ENCODE assay signal across 8 cellular contexts in the genomic region with DNA sequence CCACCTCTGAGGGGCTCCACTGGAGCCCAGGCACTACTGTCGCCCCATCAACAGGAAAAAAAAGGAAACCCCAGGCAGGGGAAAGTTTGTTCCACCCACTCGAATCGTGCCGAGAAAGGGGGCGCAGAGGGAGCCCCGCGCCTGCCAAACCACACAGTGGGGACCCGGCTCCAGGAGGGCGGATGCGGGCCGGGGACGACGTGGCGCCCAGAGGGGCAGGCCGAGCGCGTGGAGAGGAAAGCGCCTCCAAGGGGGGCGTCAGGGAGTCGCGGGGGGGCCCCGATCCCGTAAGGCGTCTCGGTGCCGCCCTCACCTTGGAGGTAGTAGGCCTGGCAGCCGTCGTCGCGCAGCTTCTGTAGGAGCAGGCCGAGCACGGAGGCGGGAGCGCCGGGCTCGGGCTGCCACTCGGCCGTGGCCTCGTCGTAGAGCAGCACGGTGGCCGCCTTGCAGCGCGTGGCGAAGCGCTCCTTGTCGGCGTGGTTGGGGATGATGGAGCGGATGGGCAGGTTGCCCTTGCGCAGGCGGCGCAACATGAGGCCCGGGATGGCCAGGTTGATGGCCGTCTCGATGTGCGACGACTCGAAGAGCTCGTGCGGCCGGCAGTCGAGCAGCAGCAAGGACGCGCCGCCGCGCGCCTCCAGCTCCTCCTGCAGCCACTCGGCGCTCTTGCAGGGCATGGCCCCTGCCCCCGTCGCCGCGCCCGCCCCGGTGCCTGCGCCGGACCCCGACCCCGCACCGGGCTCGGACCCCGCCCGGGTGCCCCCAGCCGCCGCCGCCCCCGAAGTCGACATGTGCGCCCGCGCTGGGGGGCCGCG. TPM values are rescaled to one million over a fixed set of nuclear protein-coding genes. Genes with fewer than 3 reads are reported as not detected.
DNase-seq lines count a peak whose midpoint lies in the region; ATAC-seq and TF ChIP-seq lines count a peak whose summit lies in the region.

No MANE protein-coding gene starts in this region.

- H3K4me1 ChIP-seq in hepatocyte (ENCODE audit: insufficient read depth) (peaks cover 19% of the 10 kb centered on the region), skeletal muscle satellite cell (ENCODE audit: control insufficient read depth, insufficient read depth, low read length) (peaks cover 39% of the 10 kb centered on the region)

- no peaks in the 10 kb centered on the region for H3K9me3 ChIP-seq in SK-N-MC (ENCODE audit: low read depth, low read length)
- H3K9me3 ChIP-seq in hepatocyte (ENCODE audit: low read depth): no peaks in the 10 kb centered on the region
- H3K9me3 ChIP-seq in skeletal muscle satellite cell (replicated peaks; ENCODE audit: low read length): no peaks in the 10 kb centered on the region

- peaks cover 25% of the 10 kb centered on the region for H4K20me1 ChIP-seq in hepatocyte (ENCODE audit: insufficient read depth, poor library complexity, severe bottlenecking)

- under 1% methylated on average over 54 of the region's 94 CpGs for WGBS in hepatocyte (ENCODE audit: low lambda C conversion rate, missing lambda C conversion rate)

- no peaks in the 10 kb centered on the region for H3K9me2 ChIP-seq in hepatocyte (replicated peaks; ENCODE audit: insufficient read depth)

- peak overlapping the region; percentile 83 for H3K4me3 ChIP-seq in SK-N-MC
- peak overlapping the region; percentile 75 for H3K4me3 ChIP-seq in hepatocyte
- H3K4me3 ChIP-seq in skeletal muscle satellite cell (ENCODE audit: low read length): peak overlapping the region; percentile 94

- peak; percentile 8 for ATAC-seq in HG03039 (IDR thresholded peaks at IDR 0.05; ENCODE audit: unreplicated experiment)

- H3K9ac ChIP-seq in SK-N-MC (ENCODE audit: insufficient read length) (peak overlapping the region; percentile 81), skeletal muscle satellite cell (ENCODE audit: low read depth, low read length) (peak overlapping the region; percentile 97)

- no peak for TF ChIP-seq CTCF in hepatocyte (IDR thresholded peaks at IDR 0.05; ENCODE audit: poor library complexity)

- H3K27ac ChIP-seq in SK-N-MC (no peak overlapping the region), hepatocyte (peak overlapping the region; percentile 75)

- peaks cover 40% of the 10 kb centered on the region for H3K79me2 ChIP-seq in hepatocyte

- H3K36me3 ChIP-seq in SK-N-MC (ENCODE audit: insufficient read depth, low read length) (peaks cover 27% of the 10 kb centered on the region; the same call in 1 of the 2 replicates), hepatocyte (replicated peaks; ENCODE audit: insufficient read depth, low read depth) (no peaks in the 10 kb centered on the region), skeletal muscle satellite cell (ENCODE audit: insufficient read depth, low read length) (peaks cover 31% of the 10 kb centered on the region)

- H2AFZ ChIP-seq in hepatocyte: peak overlapping the region; percentile 37

- DNase-seq in NCI-H2227 (lab: John Stamatoyannopoulos, UW; ENCODE audit: unreplicated experiment) (peak; percentile 41), NCI-H2227 treated with DMSO at 0.1 percent for 48 hours (lab: John Stamatoyannopoulos, UW) (no peak), SK-N-MC (ENCODE audit: low read depth, low spot score) (no peak), amniotic epithelial cell (ENCODE audit: low read depth) (peak; percentile 41), hepatocyte (ENCODE audit: low spot score) (peak; percentile 82), NCI-H2107 treated with DMSO at 0.1 percent for 48 hours (lab: John Stamatoyannopoulos, UW; ENCODE audit: unreplicated experiment) (no peak)

- H3K27me3 ChIP-seq in hepatocyte: no peaks in the 10 kb centered on the region
- no peaks in the 10 kb centered on the region for H3K27me3 ChIP-seq in skeletal muscle satellite cell (ENCODE audit: control insufficient read depth, insufficient read depth, low read length)

- H3K4me2 ChIP-seq in hepatocyte: peak overlapping the region; percentile 92
- peak overlapping the region; percentile 97 for H3K4me2 ChIP-seq in skeletal muscle satellite cell (ENCODE audit: low read length)

RNA-seq across cellular contexts. Expression of gene DUSP7, which starts 0.6 kb away (rescaled TPM):
- total RNA-seq in hepatocyte: 13.1 and 13.8 TPM in 2 replicates
- polyA plus RNA-seq in hepatocyte: 5.9 and 6.4 TPM in 2 replicates
- total RNA-seq in skeletal muscle satellite cell (2012; rRNA removed): 11.4 and 12.2 TPM in 2 replicates

Comparison
In these comparisons a context has a peak if more than half of its experiments do, and no peak if none do; other contexts are left out.
1. DNase-seq: peak in NCI-H2227 (single experiment), amniotic epithelial cell (single experiment) and hepatocyte (single experiment); none in NCI-H2227 treated with DMSO at 0.1 percent for 48 hours (single experiment), SK-N-MC (single experiment) and NCI-H2107 treated with DMSO at 0.1 percent for 48 hours (single experiment).
2. Peak in every context shown above with its lines, with median percentiles within 50 percentile points of each other: H3K4me3 ChIP-seq.